Comparison of ENCODE assay signal across 1 cellular context in genomic region chr17:62172492-62173291, GRCh38.
TF ChIP-seq lines count a peak whose summit lies in the region.

No MANE protein-coding gene starts in this region.

TF ChIP-seq in K562, 482 proteins besides CTCF, POLR2A, EP300 and RAD21 (continued from another document and continues in another):
- TF ChIP-seq ZBTB40 (IDR thresholded peaks at IDR 0.05) (peak; percentile 13; the same call in 1 of the 2 replicates), ZBTB40 (CRISPR knock-in tag; IDR thresholded peaks at IDR 0.05) (no peak), KAT7 (CRISPR knock-in tag; IDR thresholded peaks at IDR 0.05; ENCODE audit: borderline replicate concordance) (no peak), ATF2 (CRISPR knock-in tag; IDR thresholded peaks at IDR 0.05) (no peak), NUFIP1 (IDR thresholded peaks at IDR 0.05; ENCODE audit: partially characterized antibody) (no peak), SREBF1 (IDR thresholded peaks at IDR 0.05; ENCODE audit: borderline replicate concordance, low read depth, low read length) (no peak), MTA3 (IDR thresholded peaks at IDR 0.05; ENCODE audit: borderline replicate concordance) (peak; percentile 67; the same call in 1 of the 2 replicates), GABPA (tag; conservative IDR thresholded peaks at IDR 0.05; ENCODE audit: low read depth) (peak; percentile 56; the same call in 1 of the 2 replicates), TAF7 (tag; IDR thresholded peaks at IDR 0.05) (no peak), NFRKB (IDR thresholded peaks at IDR 0.05; ENCODE audit: low read depth) (peak; percentile 93), NCOA2 (IDR thresholded peaks at IDR 0.05; ENCODE audit: partially characterized antibody in 2 of 2) (peak; percentile 62 to 67), CUX1 (CRISPR knock-in tag; IDR thresholded peaks at IDR 0.05) (no peak), ZNF592 (IDR thresholded peaks at IDR 0.05) (peak; percentile 94), ZNF134 (CRISPR knock-in tag; conservative IDR thresholded peaks at IDR 0.05) (no peak), ELF1 (tag; IDR thresholded peaks at IDR 0.05) (0 out of 2 replicates have a peak, but pooled peaks have one; percentile 53), RBFOX2 (IDR thresholded peaks at IDR 0.05; ENCODE audit: low read depth, low read length) (peak; percentile 49; the same call in 1 of the 2 replicates), HNRNPK (IDR thresholded peaks at IDR 0.05; ENCODE audit: low read depth, low read length, poor library complexity, severe bottlenecking) (no peak), ETV5 (CRISPR knock-in tag; IDR thresholded peaks at IDR 0.05; ENCODE audit: low read depth) (peak; percentile 51; the same call in 1 of the 2 replicates), SETDB1 (IDR thresholded peaks at IDR 0.05; ENCODE audit: low read length) (no peak), MAZ (CRISPR knock-in tag; conservative IDR thresholded peaks at IDR 0.05 in 1 of 2, IDR thresholded peaks at IDR 0.05 in 1 of 2) (peak in 1 of 2 experiments; percentile 63; a peak in 2 of 4 replicates), ZNF224 (CRISPR knock-in tag; IDR thresholded peaks at IDR 0.05) (no peak), MTA1 (IDR thresholded peaks at IDR 0.05; ENCODE audit: borderline replicate concordance) (peak; percentile 66; the same call in 1 of the 2 replicates), CEBPG (CRISPR knock-in tag; IDR thresholded peaks at IDR 0.05) (peak; percentile 93), CEBPG (tag; conservative IDR thresholded peaks at IDR 0.05 in 1 of 2, IDR thresholded peaks at IDR 0.05 in 1 of 2) (peak; percentile 97 to 99), ID3 (CRISPR knock-in tag; IDR thresholded peaks at IDR 0.05) (no peak), ID3 (tag; IDR thresholded peaks at IDR 0.05) (0 out of 2 replicates have a peak, but pooled peaks have one; percentile 68), ARID3B (CRISPR knock-in tag; IDR thresholded peaks at IDR 0.05; ENCODE audit: borderline replicate concordance) (no peak), MCM3 (IDR thresholded peaks at IDR 0.05) (no peak), HMGXB4 (CRISPR knock-in tag; IDR thresholded peaks at IDR 0.05) (no peak), NR1H2 (CRISPR knock-in tag; IDR thresholded peaks at IDR 0.05) (no peak), LEF1 (IDR thresholded peaks at IDR 0.05) (peak; percentile 93), NONO (IDR thresholded peaks at IDR 0.05; ENCODE audit: low read depth in 2 of 2, low read length in 1 of 2) (no peak), DDX20 (tag; IDR thresholded peaks at IDR 0.05; ENCODE audit: low read depth) (peak; percentile 60; the same call in 1 of the 2 replicates), CHD1 (IDR thresholded peaks at IDR 0.05; ENCODE audit: low read length) (no peak)
